Comparison of ENCODE assay signal across 8 cellular contexts in the genomic region with DNA sequence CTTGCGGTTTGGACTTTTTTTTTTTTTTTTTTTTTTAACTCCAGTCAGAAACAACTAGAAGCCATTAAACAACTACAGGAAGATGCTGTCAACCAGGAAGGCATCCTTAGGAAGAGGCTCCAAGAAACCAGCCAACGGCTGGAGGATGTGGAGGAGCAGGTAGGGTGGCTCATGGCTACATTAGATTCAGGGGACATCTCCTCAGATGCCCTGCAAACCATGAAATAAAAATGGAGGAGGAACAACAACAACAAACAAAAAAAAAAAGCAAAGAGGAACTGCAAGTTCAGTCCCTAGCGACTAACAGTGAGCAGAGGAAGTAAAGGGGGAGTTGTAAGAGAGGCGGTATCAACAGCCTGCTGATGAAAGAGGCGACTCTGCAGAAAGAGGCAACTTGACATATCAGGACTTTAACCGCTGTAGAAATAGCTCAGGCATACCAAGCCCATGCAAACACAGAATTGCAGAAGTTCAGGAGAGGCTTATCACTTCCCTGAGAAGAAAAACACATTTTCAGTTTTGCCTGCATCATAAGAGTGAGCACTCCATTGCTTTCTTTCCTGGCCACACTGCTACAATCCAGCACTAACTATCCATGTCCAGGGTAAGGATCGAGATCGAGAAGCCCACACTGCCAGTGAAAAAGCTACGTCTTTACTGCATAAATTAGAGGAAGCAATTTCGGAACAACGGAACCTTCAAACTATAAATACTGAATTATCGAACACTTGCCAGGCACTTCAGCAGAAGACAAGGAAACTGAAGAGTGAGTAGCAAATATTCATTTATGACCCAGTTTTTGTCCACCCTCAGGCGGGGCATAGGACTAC.
DNase-seq lines count a peak whose midpoint lies in the region; ATAC-seq, FAIRE-seq and TF ChIP-seq lines count a peak whose summit lies in the region.

No MANE protein-coding gene starts in this region.

- ATAC-seq in GM18520 (IDR thresholded peaks at IDR 0.05; ENCODE audit: unreplicated experiment) (peak; percentile 39), HG02852 (IDR thresholded peaks at IDR 0.05; ENCODE audit: unreplicated experiment) (peak; percentile 74)

- H3K4me1 ChIP-seq in OCI-LY3 (ENCODE audit: low read length) (peaks cover 50% of the 10 kb centered on the region), subcutaneous abdominal adipose tissue (ENCODE audit: control insufficient read depth in 5 of 5, insufficient read depth in 5 of 5, low read length in 5 of 5) (peaks cover 0 to 23% (median 2%) of the 10 kb centered on the region in 5 donors)

- H3K9me3 ChIP-seq in OCI-LY3 (ENCODE audit: insufficient read depth, low read length) (no peaks in the 10 kb centered on the region), subcutaneous abdominal adipose tissue (ENCODE audit: control insufficient read depth in 5 of 5, low read length in 5 of 5) (peaks cover 0 to 4% (median 0%) of the 10 kb centered on the region in 5 donors)

- H3K9ac ChIP-seq in OCI-LY3 (ENCODE audit: low read length) = peak overlapping the region; percentile 76
- peak overlapping the region in 3 of 5 donors; percentile 47 to 62 (median 49) for H3K9ac ChIP-seq in subcutaneous abdominal adipose tissue (ENCODE audit: low read length in 5 of 5)

- H3K36me3 ChIP-seq in OCI-LY3 (replicated peaks; ENCODE audit: low read depth, low read length) = no peaks in the 10 kb centered on the region
- H3K36me3 ChIP-seq in subcutaneous abdominal adipose tissue (ENCODE audit: control insufficient read depth in 5 of 5, insufficient read depth in 5 of 5, low read length in 5 of 5) = no peaks in the 10 kb centered on the region

- H2AFZ ChIP-seq in OCI-LY3 (ENCODE audit: low read depth, low read length) = peak overlapping the region; percentile 94

- peak overlapping the region; percentile 87 for H3K27ac ChIP-seq in OCI-LY3 (ENCODE audit: low read length)
- H3K27ac ChIP-seq in subcutaneous abdominal adipose tissue (ENCODE audit: low read depth, low read length) = peak overlapping the region; percentile 42

- FAIRE-seq in D721Med (lab: Jason Lieb, UNC) = no peak

- H3K27me3 ChIP-seq in OCI-LY3 (ENCODE audit: low read depth, low read length) (no peaks in the 10 kb centered on the region), subcutaneous abdominal adipose tissue (ENCODE audit: control insufficient read depth in 5 of 5, insufficient read depth in 4 of 5, low read length in 5 of 5) (no peaks in the 10 kb centered on the region)

- DNase-seq in activated naive CD4-positive, alpha-beta T cell treated with Interleukin-2 at 50 U/mL for 16 hours = peak; percentile 34
- DNase-seq in left kidney (ENCODE audit: low read depth, low spot score) (peak; percentile 25), D721Med (ENCODE audit: insufficient read length, low spot score) (no peak), LoVo (ENCODE audit: low spot score) (no peak)

- H3K79me2 ChIP-seq in OCI-LY3 (ENCODE audit: low read length) = peaks cover 40% of the 10 kb centered on the region

- TF ChIP-seq CTCF in OCI-LY3 (IDR thresholded peaks at IDR 0.05; ENCODE audit: low read depth, low read length) (no peak), D721Med (IDR thresholded peaks at IDR 0.05; ENCODE audit: insufficient read depth, missing control alignments) (no peak)

- H4K20me1 ChIP-seq in OCI-LY3 (ENCODE audit: insufficient read depth, low read length) = peaks cover 15% of the 10 kb centered on the region; the same call in 1 of the 2 replicates

- H3K4me2 ChIP-seq in OCI-LY3 (ENCODE audit: low read length) = peak overlapping the region; percentile 91

- H3K4me3 ChIP-seq in OCI-LY3 (ENCODE audit: low read length) (peak overlapping the region; percentile 81), subcutaneous abdominal adipose tissue (ENCODE audit: low read depth in 1 of 5, low read length in 5 of 5) (peak overlapping the region; percentile 52 to 80 (median 73))

Comparison
In these comparisons a context has a peak if more than half of its experiments do, and no peak if none do; other contexts are left out.
1. DNase-seq: peak in activated naive CD4-positive, alpha-beta T cell treated with Interleukin-2 at 50 U/mL for 16 hours (single experiment) and left kidney (single experiment); none in D721Med (single experiment) and LoVo (single experiment).